ENCODE assay signal across 9 cellular contexts in genomic region chr14:105022276-105022670, GRCh38. TPM values are rescaled to one million over a fixed set of nuclear protein-coding genes. Genes with fewer than 3 reads are reported as not detected.
DNase-seq lines count a peak whose midpoint lies in the region; ATAC-seq and TF ChIP-seq lines count a peak whose summit lies in the region.
"Had no signal": no experiment of that assay in that cellular context is flagged by ENCODE, and none has a peak within 500 bp of the region (broad histone marks: within the 10 kb centered on the region; RNA-seq: fewer than 3 reads in every experiment).

No MANE protein-coding gene starts in this region.

- TF ChIP-seq RAD21 in neural cell (conservative IDR thresholded peaks at IDR 0.05) = no peak

- peaks cover 6% of the 10 kb centered on the region for H3F3A ChIP-seq in MM.1S (ENCODE audit: insufficient read depth, low read length)
- H3F3A ChIP-seq in neural cell (ENCODE audit: insufficient read depth, low read length, poor library complexity, severe bottlenecking) = peaks cover 6% of the 10 kb centered on the region

- no peaks in the 10 kb centered on the region for H3K9me3 Mint-ChIP-seq in chondrocyte (ENCODE audit: low read depth)

- ATAC-seq in DND-41 (ENCODE audit: insufficient read depth, low read depth) (no peak), aorta (ENCODE audit: low FRiP score) (no peak)

- H3K9me3 ChIP-seq in DND-41 (ENCODE audit: insufficient read depth, low read length, severe bottlenecking) (no peaks in the 10 kb centered on the region), MM.1S (replicated peaks; ENCODE audit: insufficient read depth, low read length) (no peaks in the 10 kb centered on the region), neural cell (ENCODE audit: low read length) (no peaks in the 10 kb centered on the region), aorta (ENCODE audit: control insufficient read depth, low read length) (no peaks in the 10 kb centered on the region)
- H3K9me3 ChIP-seq: prostate gland had no signal

- peak overlapping the region; percentile 98 for H3K27ac Mint-ChIP-seq in chondrocyte (ENCODE audit: unreplicated experiment)

- intact Hi-C loops in aorta (cut with DNase I) = loop anchor here in 1 of 2 donors (5.0 kb wide), 1 partner anchor 50 kb away; no protein-coding TSS in a partner anchor

- no peak for TF ChIP-seq EP300 in neural cell (conservative IDR thresholded peaks at IDR 0.05; ENCODE audit: poor library complexity, severe bottlenecking)

- H3K4me3 Mint-ChIP-seq in chondrocyte (ENCODE audit: unreplicated experiment) = peak overlapping the region; percentile 92

- H3K27me3 ChIP-seq in DND-41 (ENCODE audit: insufficient read depth, low read length, poor library complexity) = no peaks in the 10 kb centered on the region
- H3K27me3 ChIP-seq in MM.1S (replicated peaks; ENCODE audit: insufficient read depth, low read length) = no peaks in the 10 kb centered on the region
- no peaks in the 10 kb centered on the region for H3K27me3 ChIP-seq in neural cell (ENCODE audit: insufficient read depth, low read depth, low read length)
- no peaks in the 10 kb centered on the region for H3K27me3 ChIP-seq in aorta (ENCODE audit: control insufficient read depth in 1 of 2, insufficient read depth in 2 of 2, low read length in 1 of 2)

- H3K27me3 Mint-ChIP-seq in chondrocyte (ENCODE audit: low read depth) = no peaks in the 10 kb centered on the region

- peak overlapping the region; percentile 71 to 86; a peak in 3 of 4 replicates for H3K4me3 ChIP-seq in DND-41 (ENCODE audit: low read depth in 1 of 2, low read length in 2 of 2)
- peak overlapping the region; percentile 70 for H3K4me3 ChIP-seq in MM.1S (ENCODE audit: low read length)
- H3K4me3 ChIP-seq in neural cell (ENCODE audit: low read length) = peak overlapping the region; percentile 91
- no peak overlapping the region for H3K4me3 ChIP-seq in aorta (ENCODE audit: low read length in 2 of 2)

- DNase-seq in DND-41 = no peak
- DNase-seq in MM.1S = no peak
- DNase-seq in chondrocyte (ENCODE audit: low spot score) = no peak
- DNase-seq in NCI-H345 (lab: John Stamatoyannopoulos, UW) = no peak
- no peak for DNase-seq in UCSD-AML1 (lab: John Stamatoyannopoulos, UW; ENCODE audit: unreplicated experiment)
- no peak for DNase-seq in HUDEP-2 (lab: John Stamatoyannopoulos, UW; ENCODE audit: unreplicated experiment in 76 of 76)
- DNase-seq in aorta = no peak

- WGBS in aorta, 2 donors = 58 to 61% methylated on average over 2 of the region's 2 CpGs

- H3K4me1 Mint-ChIP-seq in chondrocyte (ENCODE audit: low read depth) = peaks cover 79% of the 10 kb centered on the region

- H3K9me2 ChIP-seq in MM.1S (replicated peaks; ENCODE audit: insufficient read depth, low read length) = no peaks in the 10 kb centered on the region
- H3K9me2 ChIP-seq in neural cell (ENCODE audit: insufficient read depth, low read length) = no peaks in the 10 kb centered on the region

- H3K4me2 ChIP-seq in DND-41 (ENCODE audit: insufficient read depth, low read length) (peak overlapping the region; percentile 89), MM.1S (ENCODE audit: low read depth, low read length) (peak overlapping the region; percentile 77; the same call in 1 of the 2 replicates), neural cell (ENCODE audit: low read length) (no peak overlapping the region)

- H3K9ac ChIP-seq in DND-41 (ENCODE audit: low read depth, low read length) (peak overlapping the region; percentile 92), MM.1S (ENCODE audit: low read length) (peak overlapping the region; percentile 80; the same call in 1 of the 2 replicates), neural cell (ENCODE audit: low read length) (peak overlapping the region; percentile 65)

- TF ChIP-seq CTCF in DND-41 (IDR thresholded peaks at IDR 0.05; ENCODE audit: borderline replicate concordance, extremely low read depth, low read length, poor library complexity, severe bottlenecking) (no peak), MM.1S (IDR thresholded peaks at IDR 0.05; ENCODE audit: low read length) (no peak), chondrocyte (IDR thresholded peaks at IDR 0.05) (no peak), neural cell (IDR thresholded peaks at IDR 0.05; ENCODE audit: poor library complexity, severe bottlenecking) (no peak)

- no peaks in the 10 kb centered on the region for H3K36me3 Mint-ChIP-seq in chondrocyte (ENCODE audit: low read depth)

- peak overlapping the region; percentile 86; the same call in 1 of the 2 replicates for H2AFZ ChIP-seq in DND-41 (ENCODE audit: low read depth, low read length)
- H2AFZ ChIP-seq in MM.1S (ENCODE audit: low read length) = no peak overlapping the region
- H2AFZ ChIP-seq in neural cell (ENCODE audit: low read depth, low read length) = no peak overlapping the region

- H3K4me1 ChIP-seq in DND-41 (ENCODE audit: insufficient read depth, low read length) = peaks cover 34% of the 10 kb centered on the region
- H3K4me1 ChIP-seq in MM.1S (ENCODE audit: low read length) = peaks cover 18% of the 10 kb centered on the region
- H3K4me1 ChIP-seq in aorta (ENCODE audit: control insufficient read depth in 1 of 2, insufficient read depth in 2 of 2, low read length in 2 of 2) = no peaks in the 10 kb centered on the region

- H3K36me3 ChIP-seq in DND-41 (ENCODE audit: insufficient read depth, low read length) (peaks cover 32% of the 10 kb centered on the region), MM.1S (replicated peaks; ENCODE audit: insufficient read depth, low read length) (no peaks in the 10 kb centered on the region), neural cell (ENCODE audit: insufficient read depth, low read length) (no peaks in the 10 kb centered on the region), aorta (ENCODE audit: control insufficient read depth in 1 of 2, insufficient read depth in 2 of 2, low read length in 1 of 2) (no peaks in the 10 kb centered on the region)
- H3K36me3 ChIP-seq: prostate gland had no signal

- H3K79me2 ChIP-seq in DND-41 (ENCODE audit: insufficient read depth, low read length) (peaks cover 48% of the 10 kb centered on the region), MM.1S (ENCODE audit: low read length) (peaks cover 33% of the 10 kb centered on the region), neural cell (replicated peaks; ENCODE audit: insufficient read depth, low read length) (peaks cover 22% of the 10 kb centered on the region)

- H4K20me1 ChIP-seq in DND-41 (ENCODE audit: insufficient read depth, low read length) (peaks cover 32% of the 10 kb centered on the region), MM.1S (ENCODE audit: insufficient read depth, low read length) (peaks cover 3% of the 10 kb centered on the region; the same call in 1 of the 2 replicates), neural cell (ENCODE audit: insufficient read depth) (no peaks in the 10 kb centered on the region)

- H3K27ac ChIP-seq in DND-41 (ENCODE audit: low read length) = peak overlapping the region; percentile 88; the same call in 1 of the 2 replicates
- H3K27ac ChIP-seq in MM.1S (ENCODE audit: low read length) = no peak overlapping the region
- H3K27ac ChIP-seq in neural cell (ENCODE audit: low read length) = no peak overlapping the region
- H3K27ac ChIP-seq in aorta (ENCODE audit: low read depth in 1 of 2, low read length in 2 of 2) = no peak overlapping the region

TF ChIP-seq in neural cell, 6 proteins besides CTCF, POLR2A, EP300 and RAD21:
- TF ChIP-seq REST (IDR thresholded peaks at IDR 0.05; ENCODE audit: borderline replicate concordance) (no peak), TAF1 (IDR thresholded peaks at IDR 0.05; ENCODE audit: low read depth) (no peak), MXI1 (conservative IDR thresholded peaks at IDR 0.05; ENCODE audit: poor library complexity, severe bottlenecking) (no peak), SMC3 (conservative IDR thresholded peaks at IDR 0.05; ENCODE audit: poor library complexity) (no peak), POLR2AphosphoS5 (IDR thresholded peaks at IDR 0.05) (no peak), EZH2 (IDR thresholded peaks at IDR 0.05; ENCODE audit: borderline replicate concordance, insufficient read depth, low read length, poor library complexity, severe bottlenecking) (no peak)

RNA-seq across cellular contexts. Expression of gene CDCA4, which starts 1.4 kb away (rescaled TPM):
- 15.6 to 18.8 TPM (median 18.0 TPM) in 3 replicates for total RNA-seq in chondrocyte
- polyA plus RNA-seq in neural cell = 5.4 and 9.1 TPM in 2 replicates
- polyA minus RNA-seq in neural cell = 13.6 and 15.7 TPM in 2 replicates
- total RNA-seq in aorta = 1 to 10 TPM; 4.1 to 5.9 TPM
- 1 to 10 TPM; 3.0 to 3.7 TPM for polyA plus RNA-seq in aorta

RNA-seq across cellular contexts. Expression of gene CLBA1, which starts 36.7 kb away (rescaled TPM):
- total RNA-seq in chondrocyte = 6.0 to 6.3 TPM (median 6.3 TPM) in 3 replicates
- polyA plus RNA-seq in neural cell = 27.8 and 28.6 TPM in 2 replicates
- 14.2 and 23.6 TPM in 2 replicates for polyA minus RNA-seq in neural cell
- total RNA-seq in aorta = 1 to 10 TPM; 2.6 to 5.1 TPM
- polyA plus RNA-seq in aorta = 10 to 100 TPM in 1 of 2 donors, 1 to 10 TPM in 1; 1.8 to 10.2 TPM

RNA-seq across cellular contexts. Expression of gene GPR132, which starts 43.0 kb away (rescaled TPM):
- total RNA-seq in chondrocyte (0.23 to 0.48 TPM (median 0.30 TPM) in 3 replicates), aorta (1 to 10 TPM; 2.9 to 5.0 TPM)
- polyA plus RNA-seq in neural cell (not detected in 2 replicates), aorta (1 to 10 TPM in 1 of 2 donors, not detected in 1; 1.0 TPM)
- not detected in 2 replicates for polyA minus RNA-seq in neural cell

RNA-seq across cellular contexts. Expression of gene AHNAK2, which starts 44.1 kb away (rescaled TPM):
- total RNA-seq in chondrocyte = 271 to 361 TPM (median 274 TPM) in 3 replicates
- polyA plus RNA-seq in neural cell = 0.82 and 1.4 TPM in 2 replicates
- polyA minus RNA-seq in neural cell = 7.3 and 10.4 TPM in 2 replicates
- 10 to 100 TPM; 25.5 to 61.3 TPM for total RNA-seq in aorta
- polyA plus RNA-seq in aorta = 10 to 100 TPM in 1 of 2 donors, 1 to 10 TPM in 1; 4.6 to 10.6 TPM

Comparison
In these comparisons a context has a peak if more than half of its experiments do, and no peak if none do; other contexts are left out.
1. H3K4me3 ChIP-seq: peak in DND-41 (2 of 2), MM.1S (single experiment) and neural cell (single experiment); none in aorta (0 of 2).
2. Peak in every context shown above with its lines, with median percentiles within 50 percentile points of each other: H3K9ac ChIP-seq.